In the genomic region with DNA sequence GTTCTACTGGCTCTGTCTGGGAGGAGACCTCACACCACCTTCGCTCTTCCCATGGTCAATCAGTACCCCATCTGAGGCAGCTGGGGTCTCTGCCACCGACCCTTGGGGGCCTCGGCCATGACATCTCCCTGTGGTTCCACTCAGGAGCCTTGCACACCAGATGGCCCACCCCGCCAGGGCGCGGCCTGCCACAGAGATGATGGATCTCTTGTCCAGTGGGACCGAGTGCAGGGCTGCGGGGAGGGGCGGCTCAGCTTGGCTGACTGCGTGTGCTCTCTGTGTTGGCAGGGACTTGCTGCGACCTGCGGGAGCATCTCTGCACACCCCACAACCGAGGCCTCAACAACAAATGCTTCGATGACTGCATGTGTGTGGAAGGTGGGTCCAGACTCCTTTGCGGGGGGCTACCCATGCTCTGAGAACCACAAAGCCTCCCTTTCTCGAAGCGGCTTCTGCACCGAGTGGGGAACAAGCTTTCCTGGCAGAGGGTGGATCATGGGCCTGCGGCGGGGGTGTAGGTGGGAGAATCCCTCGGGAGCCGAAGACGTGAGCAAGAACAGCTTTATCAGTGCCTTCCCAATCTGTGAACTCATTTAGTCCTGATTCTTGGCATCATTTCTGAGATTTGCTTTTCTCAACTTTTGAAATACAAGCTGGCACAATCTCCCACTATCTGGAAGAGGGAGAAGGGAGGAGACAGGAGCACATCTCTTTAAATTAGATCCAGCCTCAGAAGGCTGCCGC, we compare ENCODE assay signal across 18 cellular contexts. TPM values are rescaled to one million over a fixed set of nuclear protein-coding genes. Genes with fewer than 3 reads are reported as not detected.
DNase-seq lines count a peak whose midpoint lies in the region; ATAC-seq and TF ChIP-seq lines count a peak whose summit lies in the region.
"Had no signal": no experiment of that assay in that cellular context is flagged by ENCODE, and none has a peak within 500 bp of the region (broad histone marks: within the 10 kb centered on the region; RNA-seq: fewer than 3 reads in every experiment).

No MANE protein-coding gene starts in this region.

- H3K27ac Mint-ChIP-seq in mesothelial cell of epicardium: peak overlapping the region; percentile 30
- H3K27ac Mint-ChIP-seq: CD4-positive, alpha-beta T cell had no signal

- ATAC-seq in SK-N-SH treated with all-trans-retinoic acid at 6 μM for 48 hours: no peak
- ATAC-seq: HCT116 had no signal

- TF ChIP-seq CTCF in mesothelial cell of epicardium (IDR thresholded peaks at IDR 0.05; ENCODE audit: unreplicated experiment): no peak

- H3K9me3 Mint-ChIP-seq in mesothelial cell of epicardium: no peaks in the 10 kb centered on the region
- H3K9me3 Mint-ChIP-seq: CD4-positive, alpha-beta T cell had no signal

- no peaks in the 10 kb centered on the region for H3K36me3 Mint-ChIP-seq in mesothelial cell of epicardium

- peaks cover 4% of the 10 kb centered on the region for H3K4me1 Mint-ChIP-seq in mesothelial cell of epicardium

- H3K4me3 Mint-ChIP-seq in mesothelial cell of epicardium: no peak overlapping the region
- H3K4me3 Mint-ChIP-seq: CD4-positive, alpha-beta T cell had no signal

- peak; percentile 86 for DNase-seq in NCI-H2171 (lab: John Stamatoyannopoulos, UW)
- DNase-seq in cerebellum (ENCODE audit: low spot score): peak; percentile 42
- no peak for DNase-seq in mesothelial cell of epicardium (ENCODE audit: low spot score in 2 of 2, unreplicated experiment in 2 of 2)
- peak; percentile 52 for DNase-seq in retina
- DNase-seq in stimulated activated CD4-positive, alpha-beta T cell treated with anti-CD3 and anti-CD28 coated beads, Interleukin-1b, Interleukin-23, amount 100 ng/mL, for 48 hours: no peak
- DNase-seq in AML-193 (lab: John Stamatoyannopoulos, UW): no peak
- DNase-seq: CD4-positive, alpha-beta T cell; COR-L47; DMS153; Kasumi-1; NCI-H1694 treated with DMSO at 0.1 percent for 48 hours; NCI-H69; SHP77 treated with DMSO at 0.1 percent for 48 hours had no signal

- peaks cover 11% of the 10 kb centered on the region for H3K27me3 Mint-ChIP-seq in mesothelial cell of epicardium (ENCODE audit: low read depth)
- H3K27me3 Mint-ChIP-seq: CD4-positive, alpha-beta T cell had no signal

TF ChIP-seq in SK-N-SH treated with all-trans-retinoic acid at 6 μM for 48 hours, 23 proteins besides CTCF, POLR2A, EP300 and RAD21:
- TF ChIP-seq ZNF70 (CRISPR knock-in tag; IDR thresholded peaks at IDR 0.05): no peak

RNA-seq across cellular contexts. Expression of a gene that starts 20.9 kb away (rescaled TPM):
- total RNA-seq in cerebellum: 7.7 TPM
- 25.8 to 29.4 TPM (median 29.0 TPM) in 3 replicates for total RNA-seq in mesothelial cell of epicardium

RNA-seq across cellular contexts. Expression of a gene that starts 23.5 kb away (rescaled TPM):
- total RNA-seq in cerebellum (63.6 TPM), mesothelial cell of epicardium (1.1 to 1.4 TPM (median 1.4 TPM) in 3 replicates)

RNA-seq across cellular contexts. Expression of a gene that starts 34.1 kb away (rescaled TPM):
- total RNA-seq in cerebellum (45.4 TPM), mesothelial cell of epicardium (53.0 to 56.3 TPM (median 56.0 TPM) in 3 replicates)

RNA-seq across cellular contexts. Expression of a gene that starts 47.0 kb away (rescaled TPM):
- total RNA-seq in cerebellum (not detected), mesothelial cell of epicardium (0.18 to 0.20 TPM in 2 of 3 replicates, not detected in the other)
- total RNA-seq: A673; CD4-positive, alpha-beta T cell; MCF 10A; NCI-H460 had no signal

RNA-seq across cellular contexts. Expression of a gene that starts 51.0 kb away (rescaled TPM):
- total RNA-seq in cerebellum (2.6 TPM), mesothelial cell of epicardium (4.7 to 5.4 TPM (median 4.9 TPM) in 3 replicates)

Comparison
In these comparisons a context has a peak if more than half of its experiments do, and no peak if none do; other contexts are left out.
1. DNase-seq: peak in NCI-H2171 (single experiment), cerebellum (single experiment) and retina (single experiment); none in mesothelial cell of epicardium (0 of 2), stimulated activated CD4-positive, alpha-beta T cell treated with anti-CD3 and anti-CD28 coated beads, Interleukin-1b, Interleukin-23, amount 100 ng/mL, for 48 hours (single experiment) and AML-193 (0 of 2).
2. RNA of a gene that starts 23.5 kb away (total RNA-seq): 63.6 TPM in cerebellum (single experiment); 1.1 to 1.4 TPM in mesothelial cell of epicardium; every median in the first group is over 10 times any median in the second.